ENCODE assay signal across 27 cellular contexts in genomic region chr17:65572186-65572580, GRCh38.
"Had no signal": no experiment of that assay in that cellular context is flagged by ENCODE, and none has a peak within 500 bp of the region (broad histone marks: within the 10 kb centered on the region; RNA-seq: fewer than 3 reads in every experiment).

No MANE protein-coding gene starts in this region.

- H3K79me2 ChIP-seq: parathyroid adenoma had no signal

- H3K4me1 ChIP-seq: heart right ventricle, parathyroid adenoma, right atrium auricular region, suprapubic skin, tibial artery, upper lobe of right lung had no signal

- DNase-seq: activated CD4-positive, alpha-beta memory T cell treated with anti-CD3 and anti-CD28 coated beads for 36 hours; activated CD4-positive, alpha-beta T cell treated with anti-CD3 and anti-CD28 coated beads, Interleukin-2, amount 10 ng/mL, durations not matched to agents 24 days and 14 days; activated CD4-positive, CD25-positive, alpha-beta regulatory T cell treated with anti-CD3 and anti-CD28 coated beads, Interleukin-2, amount 50 U/mL, for 72 hours; activated CD8-positive, alpha-beta memory T cell treated with anti-CD3 and anti-CD28 coated beads, Interleukin-2, amount 50 U/mL, for 4 hours; activated gamma-delta T cell; activated naive CD4-positive, alpha-beta T cell treated with anti-CD3 and anti-CD28 coated beads, Interleukin-2, amount 10 ng/mL, durations not matched to agents 7 days and 5 days; activated naive CD8-positive, alpha-beta T cell treated with anti-CD3 and anti-CD28 coated beads, Interleukin-2, amount 10 ng/mL, durations not matched to agents 7 days and 5 days; activated T-cell treated with anti-CD3 and anti-CD28 coated beads, Interleukin-2, amount 50 U/mL, for 1 hour; caudate nucleus; cortex of kidney; effector memory CD8-positive, alpha-beta T cell; heart right ventricle; left cardiac atrium; left ventricle myocardium superior; naive B cell; occipital lobe; spleen; stimulated activated naive CD4-positive, alpha-beta T cell; T-helper 9 cell; tibial artery; upper lobe of right lung; WERI-Rb-1 had no signal

- H3K4me3 Mint-ChIP-seq: activated CD4-positive, alpha-beta memory T cell treated with anti-CD3 and anti-CD28 coated beads for 36 hours; activated CD4-positive, alpha-beta T cell treated with anti-CD3 and anti-CD28 coated beads, Interleukin-2, amount 10 ng/mL, durations not matched to agents 24 days and 14 days; activated naive CD4-positive, alpha-beta T cell treated with anti-CD3 and anti-CD28 coated beads, Interleukin-2, amount 10 ng/mL, durations not matched to agents 7 days and 5 days; activated naive CD8-positive, alpha-beta T cell treated with anti-CD3 and anti-CD28 coated beads, Interleukin-2, amount 10 ng/mL, durations not matched to agents 7 days and 5 days; effector memory CD8-positive, alpha-beta T cell; mesothelial cell of epicardium; T-helper 1 cell treated with Interleukin-12 subunit alpha and Interleukin-12 subunit beta and Interleukin-4 antibody, amounts not matched to agents 30 μg/mL and 1 μg/mL, for 36 hours had no signal

- H3K36me3 ChIP-seq: heart right ventricle, right atrium auricular region, spleen, suprapubic skin, tibial artery, upper lobe of right lung, WERI-Rb-1 had no signal

- H3K4me3 ChIP-seq: heart right ventricle, right atrium auricular region, spleen, suprapubic skin, tibial artery, upper lobe of right lung had no signal

- H3K4me1 Mint-ChIP-seq: activated CD4-positive, alpha-beta T cell treated with anti-CD3 and anti-CD28 coated beads, Interleukin-2, amount 10 ng/mL, durations not matched to agents 24 days and 14 days; activated naive CD4-positive, alpha-beta T cell treated with anti-CD3 and anti-CD28 coated beads, Interleukin-2, amount 10 ng/mL, durations not matched to agents 7 days and 5 days; activated naive CD8-positive, alpha-beta T cell treated with anti-CD3 and anti-CD28 coated beads, Interleukin-2, amount 10 ng/mL, durations not matched to agents 7 days and 5 days had no signal

- H3K9ac ChIP-seq: parathyroid adenoma had no signal

- H3K27me3 ChIP-seq: heart right ventricle, right atrium auricular region, suprapubic skin, tibial artery, upper lobe of right lung had no signal

- H3K9me3 ChIP-seq: heart right ventricle, right atrium auricular region, spleen, suprapubic skin, tibial artery, upper lobe of right lung had no signal

- H3K9me3 Mint-ChIP-seq: activated CD4-positive, alpha-beta memory T cell treated with anti-CD3 and anti-CD28 coated beads for 36 hours; activated CD4-positive, alpha-beta T cell treated with anti-CD3 and anti-CD28 coated beads, Interleukin-2, amount 10 ng/mL, durations not matched to agents 24 days and 14 days; activated naive CD4-positive, alpha-beta T cell treated with anti-CD3 and anti-CD28 coated beads, Interleukin-2, amount 10 ng/mL, durations not matched to agents 7 days and 5 days; activated naive CD8-positive, alpha-beta T cell treated with anti-CD3 and anti-CD28 coated beads, Interleukin-2, amount 10 ng/mL, durations not matched to agents 7 days and 5 days; effector memory CD8-positive, alpha-beta T cell; mesothelial cell of epicardium; T-helper 1 cell treated with Interleukin-12 subunit alpha and Interleukin-12 subunit beta and Interleukin-4 antibody, amounts not matched to agents 30 μg/mL and 1 μg/mL, for 36 hours had no signal

- H3K36me3 Mint-ChIP-seq: activated CD4-positive, alpha-beta memory T cell treated with anti-CD3 and anti-CD28 coated beads for 36 hours; activated naive CD4-positive, alpha-beta T cell treated with anti-CD3 and anti-CD28 coated beads, Interleukin-2, amount 10 ng/mL, durations not matched to agents 7 days and 5 days; activated naive CD8-positive, alpha-beta T cell treated with anti-CD3 and anti-CD28 coated beads, Interleukin-2, amount 10 ng/mL, durations not matched to agents 7 days and 5 days; mesothelial cell of epicardium; naive B cell had no signal

- ATAC-seq: effector memory CD8-positive, alpha-beta T cell; heart right ventricle; left cardiac atrium; left ventricle myocardium superior; upper lobe of right lung had no signal

- H3K27ac Mint-ChIP-seq: activated CD4-positive, alpha-beta memory T cell treated with anti-CD3 and anti-CD28 coated beads for 36 hours; activated CD4-positive, alpha-beta T cell treated with anti-CD3 and anti-CD28 coated beads, Interleukin-2, amount 10 ng/mL, durations not matched to agents 24 days and 14 days; activated naive CD4-positive, alpha-beta T cell treated with anti-CD3 and anti-CD28 coated beads, Interleukin-2, amount 10 ng/mL, durations not matched to agents 7 days and 5 days; activated naive CD8-positive, alpha-beta T cell treated with anti-CD3 and anti-CD28 coated beads, Interleukin-2, amount 10 ng/mL, durations not matched to agents 7 days and 5 days; effector memory CD8-positive, alpha-beta T cell; mesothelial cell of epicardium; T-helper 1 cell treated with Interleukin-12 subunit alpha and Interleukin-12 subunit beta and Interleukin-4 antibody, amounts not matched to agents 30 μg/mL and 1 μg/mL, for 36 hours had no signal

- H3K27ac ChIP-seq: heart right ventricle, parathyroid adenoma, right atrium auricular region, spleen, suprapubic skin, tibial artery, upper lobe of right lung, WERI-Rb-1 had no signal
